ENCODE assay signal across 8 cellular contexts in the genomic region with DNA sequence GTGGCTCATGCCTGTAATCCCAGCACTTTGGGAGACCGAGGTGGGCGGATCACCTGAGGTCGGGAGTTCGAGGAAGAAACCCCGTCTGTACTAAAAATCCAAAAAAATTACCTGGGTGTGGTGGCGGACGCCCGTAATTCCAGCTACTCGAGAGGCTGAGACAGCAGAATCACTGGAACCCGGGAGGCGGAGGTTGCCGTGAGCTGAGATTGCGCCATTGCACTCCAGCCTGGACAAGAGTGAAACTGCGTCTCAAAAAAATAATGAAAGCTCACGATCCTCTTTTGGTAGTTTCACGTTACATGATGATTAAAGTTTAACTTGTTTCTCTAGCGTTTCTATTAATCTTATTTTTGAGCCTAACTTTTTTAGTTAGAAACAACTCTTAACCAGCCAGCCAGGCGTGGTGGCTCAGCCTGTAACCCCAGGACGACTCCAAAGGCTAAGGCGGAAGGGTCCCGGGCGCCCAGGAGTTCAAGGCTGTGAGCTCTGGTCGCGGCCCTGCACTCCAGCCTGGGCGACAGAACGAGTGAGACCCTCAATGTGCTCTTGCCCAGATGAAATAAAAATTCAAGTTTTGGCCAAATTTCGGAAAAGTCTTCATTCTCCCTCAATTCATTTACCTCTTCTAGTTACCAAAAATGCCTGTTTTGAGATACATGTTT. TPM values are rescaled to one million over a fixed set of nuclear protein-coding genes. Genes with fewer than 3 reads are reported as not detected.
DNase-seq lines count a peak whose midpoint lies in the region; ATAC-seq, FAIRE-seq and TF ChIP-seq lines count a peak whose summit lies in the region.

No MANE protein-coding gene starts in this region.

- intact Hi-C loops in Panc1 (cut with micrococcal nuclease; ENCODE audit: unreplicated experiment) (no loop called here), esophagus muscularis mucosa (cut with DNase I) (no loop called here)

- H3K36me3 ChIP-seq in Panc1 (ENCODE audit: control insufficient read depth, insufficient read depth, low read length) (no peaks in the 10 kb centered on the region; the same call in 1 of the 2 replicates), esophagus muscularis mucosa (no peaks in the 10 kb centered on the region), small intestine (ENCODE audit: control insufficient read depth in 2 of 2, insufficient read depth in 2 of 2, low read length in 2 of 2) (no peaks in the 10 kb centered on the region)

- DNase-seq in GM12864 (ENCODE audit: low read depth) (no peak), Panc1 (ENCODE audit: low read depth, low spot score) (no peak), esophagus muscularis mucosa (ENCODE audit: extremely low spot score) (no peak), progenitor cell of endocrine pancreas (ENCODE audit: low spot score, unreplicated experiment) (no peak), small intestine (no peak), medulla oblongata (ENCODE audit: extremely low spot score) (no peak)
- no peak for DNase-seq in activated CD4-positive, CD25-positive, alpha-beta regulatory T cell (lab: John Stamatoyannopoulos, UW)
- no peak for DNase-seq in stimulated activated naive CD4-positive, alpha-beta T cell treated with Interleukin-2 at 50 U/mL for 16 hours (lab: John Stamatoyannopoulos, UW)

- no peak for ATAC-seq in Panc1

- peaks cover 19% of the 10 kb centered on the region for H3K4me1 Mint-ChIP-seq in progenitor cell of endocrine pancreas (ENCODE audit: low read depth)

- H3K4me1 ChIP-seq in Panc1 (ENCODE audit: control insufficient read depth, insufficient read depth, low read length), result peaks cover 23% of the 10 kb centered on the region
- H3K4me1 ChIP-seq in esophagus muscularis mucosa, result peaks cover 22 to 38% (median 30%) of the 10 kb centered on the region in 4 donors
- peaks cover 4 to 17% of the 10 kb centered on the region in 2 donors for H3K4me1 ChIP-seq in small intestine (ENCODE audit: control insufficient read depth in 2 of 2, insufficient read depth in 1 of 2, low read depth in 1 of 2, low read length in 1 of 2)

- no peaks in the 10 kb centered on the region for H3K27me3 Mint-ChIP-seq in progenitor cell of endocrine pancreas

- H3K27me3 ChIP-seq in Panc1 (ENCODE audit: control insufficient read depth, insufficient read depth, low read length) (no peaks in the 10 kb centered on the region), esophagus muscularis mucosa (no peaks in the 10 kb centered on the region), small intestine (ENCODE audit: control insufficient read depth in 2 of 2, insufficient read depth in 2 of 2, low read length in 2 of 2) (no peaks in the 10 kb centered on the region)

- H3K9me3 Mint-ChIP-seq in progenitor cell of endocrine pancreas (ENCODE audit: low read depth), result peaks cover 5% of the 10 kb centered on the region

- 82% methylated on average over 27 of the region's 27 CpGs for WGBS in esophagus muscularis mucosa
- 78 to 80% (median 78%) methylated on average over 27 of the region's 27 CpGs for WGBS in small intestine, 3 donors

- in situ Hi-C loops in Panc1 (cut with HindIII; ENCODE audit: low pct_unique_long_range_greater_than_20kb, low sequenced_read_pairs), result no loop called here

- TF ChIP-seq CTCF in GM12864 (IDR thresholded peaks at IDR 0.05; ENCODE audit: low read depth, low read length, missing control alignments), result no peak
- TF ChIP-seq CTCF in Panc1 (IDR thresholded peaks at IDR 0.05), result no peak
- no peak for TF ChIP-seq CTCF in esophagus muscularis mucosa (IDR thresholded peaks at IDR 0.05)
- TF ChIP-seq CTCF in progenitor cell of endocrine pancreas (IDR thresholded peaks at IDR 0.05; ENCODE audit: unreplicated experiment), result no peak

- no peak for TF ChIP-seq EP300 in esophagus muscularis mucosa (IDR thresholded peaks at IDR 0.05)

- CTCF ChIA-PET in Panc1 (lab: Charles Lee), result interaction anchor here (0.7 kb wide), 1 partner anchor 225 kb away, joined by 3 read pairs; no protein-coding TSS in a partner anchor

- TF ChIP-seq POLR2A in esophagus muscularis mucosa (IDR thresholded peaks at IDR 0.05; ENCODE audit: low read depth), result no peak

- H3K4me3 ChIP-seq in GM12864 (ENCODE audit: low read depth, low read length) (peak overlapping the region; percentile 69; the same call in 1 of the 2 replicates), Panc1 (ENCODE audit: low read depth in 2 of 2, low read length in 2 of 2) (peak overlapping the region; percentile 74 to 89), esophagus muscularis mucosa (peak overlapping the region; percentile 59 to 92 (median 75)), small intestine (ENCODE audit: low read depth in 1 of 2, low read length in 2 of 2) (no peak overlapping the region)

- BruUV-seq in Panc1 (replicated peaks; lab: Mats Ljungman, UMichigan), result no TSS peak

- peaks cover 2% of the 10 kb centered on the region for H3K36me3 Mint-ChIP-seq in progenitor cell of endocrine pancreas (ENCODE audit: insufficient read depth)

- H3K27ac Mint-ChIP-seq in progenitor cell of endocrine pancreas, result peak overlapping the region; percentile 98

- FAIRE-seq in small intestine (lab: Jason Lieb, UNC), result no peak

- H3K27ac ChIP-seq in Panc1 (ENCODE audit: low read length) (peak overlapping the region; percentile 97), esophagus muscularis mucosa (replicated peaks in 1 of 4) (peak overlapping the region; percentile 87 to 98 (median 97)), small intestine (ENCODE audit: low read depth in 1 of 2, low read length in 1 of 2) (peak overlapping the region in 1 of 2 donors; percentile 29)

- 0 out of 2 replicates have a peak, but pooled peaks cover 5% of the 10 kb centered on the region for H3K9me3 ChIP-seq in Panc1 (ENCODE audit: control insufficient read depth, insufficient read depth, low read depth, low read length)
- H3K9me3 ChIP-seq in esophagus muscularis mucosa, result no peaks in the 10 kb centered on the region
- H3K9me3 ChIP-seq in small intestine (ENCODE audit: control insufficient read depth, low read depth), result no peaks in the 10 kb centered on the region

- H3K4me3 Mint-ChIP-seq in progenitor cell of endocrine pancreas (ENCODE audit: low read depth), result peak overlapping the region; percentile 86

- POLR2A ChIA-PET in Panc1 (lab: Charles Lee), result no interaction called here

RNA-seq across cellular contexts. Expression of a gene that starts 1.2 kb away (rescaled TPM):
- total RNA-seq in Panc1 (2021; ENCODE audit: unreplicated experiment) (69.1 TPM), esophagus muscularis mucosa (10 to 100 TPM; 55.2 to 77.2 (median 63.7) TPM), progenitor cell of endocrine pancreas (40.4 and 42.5 TPM in 2 replicates)
- polyA plus RNA-seq in Panc1 (2012; ENCODE audit: insufficient read length), result 66.7 TPM
- 10 to 100 TPM; 35.1 to 52.2 (median 45.4) TPM for polyA plus RNA-seq in small intestine

RNA-seq across cellular contexts. Expression of a gene that starts 13.3 kb away (rescaled TPM):
- 0.85 TPM for total RNA-seq in Panc1 (2021; ENCODE audit: unreplicated experiment)
- polyA plus RNA-seq in Panc1 (2012; ENCODE audit: insufficient read length), result 0.30 TPM
- under 1 TPM; 0.33 to 0.45 (median 0.38) TPM for total RNA-seq in esophagus muscularis mucosa
- total RNA-seq in progenitor cell of endocrine pancreas, result 0.60 and 0.80 TPM in 2 replicates
- under 1 TPM; under 0.01 to 0.37 (median 0.27) TPM for polyA plus RNA-seq in small intestine

Comparison
In these comparisons a context has a peak if more than half of its experiments do, and no peak if none do; other contexts are left out.
1. H3K4me3 ChIP-seq: peak in GM12864 (single experiment), Panc1 (2 of 2) and esophagus muscularis mucosa (4 of 4); none in small intestine (0 of 2).